16 cellular contexts compared by ENCODE assay signal in genomic region chr7:125173571-125173970, GRCh38.
DNase-seq lines count a peak whose midpoint lies in the region; ATAC-seq, FAIRE-seq and TF ChIP-seq lines count a peak whose summit lies in the region.
"Had no signal": no experiment of that assay in that cellular context is flagged by ENCODE, and none has a peak within 500 bp of the region (broad histone marks: within the 10 kb centered on the region; RNA-seq: fewer than 3 reads in every experiment).

No MANE protein-coding gene starts in this region.

- H3K36me3 Mint-ChIP-seq in GM23338 (ENCODE audit: low read depth): 0 out of 3 replicates have a peak, but pooled peaks cover 3% of the 10 kb centered on the region

- dilution Hi-C loops in mammary epithelial cell (cut with HindIII; ENCODE audit: low sequenced_read_pairs): no loop called here

- H3K79me2 ChIP-seq in GM23338 (replicated peaks; ENCODE audit: insufficient read depth): no peaks in the 10 kb centered on the region
- no peaks in the 10 kb centered on the region for H3K79me2 ChIP-seq in mammary epithelial cell (ENCODE audit: insufficient read depth, low read length)

- no peak overlapping the region for H3K9ac ChIP-seq in mammary epithelial cell (ENCODE audit: insufficient read depth, low read length)

- no TSS peak for BruUV-seq in mammary epithelial cell (replicated peaks; lab: Mats Ljungman, UMichigan)

- no peaks in the 10 kb centered on the region for H3F3A ChIP-seq in GM23338 (replicated peaks; ENCODE audit: low read depth)

- CTCF ChIA-PET in mammary epithelial cell (lab: Charles Lee; ENCODE audit: low non-redundant PET): no interaction called here

- in situ Hi-C loops in mammary epithelial cell (cut with MboI; ENCODE audit: low sequenced_read_pairs in 2 of 2): no loop called here

- H3K27ac Mint-ChIP-seq in GM23338: peak overlapping the region; percentile 72

- H3K27ac ChIP-seq in GM23338 (ENCODE audit: low read depth) (no peak overlapping the region), mammary epithelial cell (ENCODE audit: insufficient read depth, low read depth, low read length) (peak overlapping the region; percentile 3)
- H3K27ac ChIP-seq: PC-9, SJCRH30 had no signal

- no peaks in the 10 kb centered on the region for H3K4me1 Mint-ChIP-seq in GM23338

- H3K9me3 Mint-ChIP-seq in GM23338: no peaks in the 10 kb centered on the region

- no peak for TF ChIP-seq CTCF in GM23338 (conservative IDR thresholded peaks at IDR 0.05; ENCODE audit: low read depth in 2 of 2)
- no peak for TF ChIP-seq CTCF in mammary epithelial cell (conservative IDR thresholded peaks at IDR 0.05 in 1 of 2, IDR thresholded peaks at IDR 0.05 in 1 of 2; ENCODE audit: extremely low read depth in 1 of 2, insufficient read depth in 1 of 2, low read depth in 1 of 2, low read length in 2 of 2)
- no peak for TF ChIP-seq CTCF in fibroblast of pulmonary artery (IDR thresholded peaks at IDR 0.05; ENCODE audit: low read length, missing control alignments)

- H2AFZ ChIP-seq in GM23338: 0 out of 2 replicates have a peak overlapping the region, but pooled peaks have one; percentile 2
- no peak overlapping the region for H2AFZ ChIP-seq in mammary epithelial cell (ENCODE audit: low read depth, low read length)
- H2AFZ ChIP-seq: PC-9 had no signal

- H4K20me1 ChIP-seq in GM23338 (replicated peaks; ENCODE audit: insufficient read depth) (no peaks in the 10 kb centered on the region), mammary epithelial cell (ENCODE audit: insufficient read depth, low read length) (no peaks in the 10 kb centered on the region)

- no peaks in the 10 kb centered on the region for H3K27me3 Mint-ChIP-seq in GM23338 (ENCODE audit: insufficient read depth, low read depth, poor library complexity)

- H3K4me3 ChIP-seq in GM23338 (no peak overlapping the region), mammary epithelial cell (replicated peaks in 1 of 3; ENCODE audit: insufficient read depth in 1 of 3, low read depth in 2 of 3, low read length in 3 of 3) (no peak overlapping the region), fibroblast of pulmonary artery (replicated peaks; ENCODE audit: low read depth, low read length) (no peak overlapping the region)
- H3K4me3 ChIP-seq: PC-9, SJCRH30 had no signal

- H3K4me2 ChIP-seq in GM23338: no peak overlapping the region
- no peak overlapping the region for H3K4me2 ChIP-seq in mammary epithelial cell (ENCODE audit: insufficient read depth, low read depth, low read length)
- H3K4me2 ChIP-seq: PC-9 had no signal

- H3K4me3 Mint-ChIP-seq in GM23338: no peak overlapping the region

- 71% methylated on average over 2 of the region's 2 CpGs for WGBS in mammary epithelial cell (ENCODE audit: low coverage, missing lambda C conversion rate)

- FAIRE-seq in RCC 7860 (lab: Jason Lieb, UNC): no peak

- DNase-seq in GM23338 (ENCODE audit: low spot score): no peak
- DNase-seq in RCC 7860 (ENCODE audit: low spot score): peak; percentile 14
- DNase-seq in mammary epithelial cell: peak; percentile 85
- peak; percentile 8 for DNase-seq in fibroblast of pulmonary artery (ENCODE audit: low read depth)
- DNase-seq in NCI-H226: no peak
- no peak for DNase-seq in amniotic stem cell (lab: John Stamatoyannopoulos, UW)
- DNase-seq: C1 segment of cervical spinal cord, DMS79 treated with DMSO at 0.1 percent for 48 hours, H7, NCI-H1092 treated with DMSO at 0.1 percent for 48 hours, NCI-H146, NCI-H2081, SJCRH30 had no signal

- H3K36me3 ChIP-seq in GM23338 (ENCODE audit: insufficient read depth) (no peaks in the 10 kb centered on the region), mammary epithelial cell (ENCODE audit: insufficient read depth, low read length) (no peaks in the 10 kb centered on the region)
- H3K36me3 ChIP-seq: SJCRH30 had no signal

- H3K9me3 ChIP-seq in mammary epithelial cell (replicated peaks; ENCODE audit: insufficient read depth, low read length): no peaks in the 10 kb centered on the region
- H3K9me3 ChIP-seq: SJCRH30 had no signal

- H3K27me3 ChIP-seq in GM23338 (ENCODE audit: insufficient read depth): no peaks in the 10 kb centered on the region
- H3K27me3 ChIP-seq in mammary epithelial cell (ENCODE audit: insufficient read depth, low read length): no peaks in the 10 kb centered on the region
- H3K27me3 ChIP-seq: SJCRH30 had no signal

- intact Hi-C loops in mammary epithelial cell (cut with micrococcal nuclease): no loop called here

- ATAC-seq in GM23338 (no peak), GM21786 (IDR thresholded peaks at IDR 0.05; ENCODE audit: unreplicated experiment) (no peak), HG02571 (IDR thresholded peaks at IDR 0.05; ENCODE audit: unreplicated experiment) (no peak)

- H3K4me1 ChIP-seq in GM23338 (ENCODE audit: insufficient read depth): no peaks in the 10 kb centered on the region
- H3K4me1 ChIP-seq in mammary epithelial cell (ENCODE audit: insufficient read depth, low read length): no peaks in the 10 kb centered on the region
- H3K4me1 ChIP-seq: SJCRH30 had no signal

- H3K9me2 ChIP-seq in GM23338 (ENCODE audit: insufficient read depth): 0 out of 2 replicates have a peak, but pooled peaks cover 3% of the 10 kb centered on the region

TF ChIP-seq in GM23338, 12 proteins besides CTCF, POLR2A, EP300 and RAD21 (continues in another document):
- no peak for TF ChIP-seq JUNB (IDR thresholded peaks at IDR 0.05; ENCODE audit: unreplicated experiment)
- no peak for TF ChIP-seq ETS1 (IDR thresholded peaks at IDR 0.05)
- TF ChIP-seq POLR2AphosphoS5 (IDR thresholded peaks at IDR 0.05; ENCODE audit: low read depth): no peak
- TF ChIP-seq CREB1 (CRISPR knock-in tag; IDR thresholded peaks at IDR 0.05; ENCODE audit: low read depth): no peak
- no peak for TF ChIP-seq ZNF331 (CRISPR knock-in tag; IDR thresholded peaks at IDR 0.05; ENCODE audit: low read depth)
- TF ChIP-seq EZH2 (IDR thresholded peaks at IDR 0.05; ENCODE audit: low read depth, unreplicated experiment): no peak
- no peak for TF ChIP-seq ZNF462 (CRISPR knock-in tag; IDR thresholded peaks at IDR 0.05)

Comparison
In these comparisons a context has a peak if more than half of its experiments do, and no peak if none do; other contexts are left out.
1. DNase-seq: peak in RCC 7860 (single experiment), mammary epithelial cell (single experiment) and fibroblast of pulmonary artery (single experiment); none in GM23338 (single experiment), NCI-H226 (single experiment) and amniotic stem cell (single experiment).